Comparison of ENCODE assay signal across 8 cellular contexts in the genomic region with DNA sequence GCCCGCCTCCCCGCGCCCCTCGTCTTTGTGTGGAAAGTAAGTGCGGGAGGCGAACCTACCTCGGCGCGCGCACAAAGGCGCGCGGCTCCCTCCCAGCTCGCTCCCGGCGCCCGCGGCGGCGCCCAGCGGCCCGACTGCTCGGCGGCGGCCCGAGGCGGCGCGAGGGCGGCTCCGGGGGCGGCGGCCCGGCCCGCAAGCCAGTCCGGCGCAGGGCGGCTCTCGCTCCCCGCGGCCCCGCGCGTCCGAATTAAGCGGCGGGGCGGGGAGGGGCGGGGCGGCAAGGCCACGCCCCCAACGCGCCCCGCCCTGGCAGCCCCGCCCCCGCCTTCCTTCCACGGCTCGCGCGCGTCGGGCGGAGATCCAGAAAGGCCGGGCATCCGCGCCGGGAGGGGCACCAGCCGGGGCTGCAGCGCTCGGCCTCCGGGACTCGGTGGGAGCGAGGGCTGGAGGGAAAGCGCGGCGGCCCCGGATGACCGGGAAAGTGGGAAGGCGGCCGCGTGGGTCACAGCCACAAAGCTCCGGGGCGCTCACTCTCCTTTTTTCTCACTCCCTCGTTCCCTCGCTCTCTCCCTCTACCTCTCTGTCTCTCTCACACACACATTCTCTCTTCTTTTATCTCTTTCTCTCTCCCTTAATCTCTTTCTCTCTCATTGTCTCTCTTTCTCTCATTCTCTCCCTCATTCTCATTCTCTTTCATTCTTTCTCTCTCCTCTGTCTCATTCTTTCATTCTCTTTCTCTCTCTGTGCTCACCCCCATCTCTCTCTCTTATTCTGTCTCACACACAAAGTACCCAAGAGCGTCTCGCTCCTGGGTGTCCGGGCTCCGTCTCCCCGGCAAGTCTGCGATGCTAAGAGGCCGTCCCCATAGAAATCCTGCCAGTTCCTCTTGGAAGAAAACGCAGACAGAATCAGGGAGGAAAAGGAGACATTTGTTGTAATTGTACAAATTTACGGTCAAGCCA.
DNase-seq lines count a peak whose midpoint lies in the region; ATAC-seq and TF ChIP-seq lines count a peak whose summit lies in the region.

No MANE protein-coding gene starts in this region.

- peaks cover 8% of the 10 kb centered on the region; the same call in 1 of the 2 replicates for H3K36me3 Mint-ChIP-seq in WTC11
- peaks cover 40% of the 10 kb centered on the region for H3K36me3 Mint-ChIP-seq in central memory CD8-positive, alpha-beta T cell (ENCODE audit: insufficient read depth)

- no peak for TF ChIP-seq POLR2A in HCT116 (IDR thresholded peaks at IDR 0.05; ENCODE audit: borderline replicate concordance, extremely low read depth, insufficient read depth, insufficient read length)
- peak in 2 of 3 donors; percentile 55 to 67 for TF ChIP-seq POLR2A in spleen (IDR thresholded peaks at IDR 0.05)

- CTCF ChIA-PET in HCT116 (lab: Charles Lee) (no interaction called here), WTC11 (lab: Charles Lee) (no interaction called here)

- DNase-seq in GM12864 (ENCODE audit: low read depth) (no peak), HCT116 (ENCODE audit: low read depth, low spot score) (peak; percentile 18), NCI-H1092 treated with DMSO at 0.1 percent for 48 hours (lab: John Stamatoyannopoulos, UW) (peak; percentile 62), WTC11 (ENCODE audit: low spot score) (peak; percentile 53), islet precursor cell (peak; percentile 78), spleen (peak; percentile 95), DMS153 treated with DMSO at 0.1 percent for 48 hours (lab: John Stamatoyannopoulos, UW; ENCODE audit: unreplicated experiment) (no peak)
- peak in 1 of 2 donors; percentile 48 for DNase-seq in central memory CD8-positive, alpha-beta T cell (ENCODE audit: low spot score in 2 of 2)

- H3K9me2 ChIP-seq in HCT116 (ENCODE audit: insufficient read depth) = no peaks in the 10 kb centered on the region

- H4K20me1 ChIP-seq in HCT116 (ENCODE audit: insufficient read depth) = no peaks in the 10 kb centered on the region

- H3K9me3 ChIP-seq in HCT116 (ENCODE audit: control insufficient read depth in 1 of 2, insufficient read depth in 1 of 2, low read depth in 1 of 2, low read length in 2 of 2) (no peaks in the 10 kb centered on the region), spleen (no peaks in the 10 kb centered on the region)

- TF ChIP-seq CTCF in GM12864 (IDR thresholded peaks at IDR 0.05; ENCODE audit: low read depth, low read length, missing control alignments) (no peak), HCT116 (IDR thresholded peaks at IDR 0.05 in 2 of 3, conservative IDR thresholded peaks at IDR 0.05 in 1 of 3; ENCODE audit: borderline replicate concordance in 1 of 3, insufficient read depth in 1 of 3, low read depth in 2 of 3, low read length in 2 of 3) (no peak), WTC11 (IDR thresholded peaks at IDR 0.05) (no peak), spleen (IDR thresholded peaks at IDR 0.05 in 8 of 11, conservative IDR thresholded peaks at IDR 0.05 in 3 of 11) (no peak)

- TF ChIP-seq RAD21 in HCT116 (IDR thresholded peaks at IDR 0.05; ENCODE audit: low read depth) = no peak

- 1 to 4% (median 3%) methylated on average over 31 to 94 of the region's 94 CpGs for WGBS in spleen, 5 donors

- POLR2A ChIA-PET in HCT116 (lab: Charles Lee) = no interaction called here
- POLR2A ChIA-PET in WTC11 (lab: Charles Lee) = interaction anchor here (0.6 kb wide), 1 partner anchor 359 kb away, joined by 4 read pairs; no protein-coding TSS in a partner anchor

- H3K9ac ChIP-seq in HCT116 (ENCODE audit: low read length) = peak overlapping the region; percentile 48

- peaks cover 27 to 39% of the 10 kb centered on the region in 2 experiments for H3K4me1 ChIP-seq in HCT116 (ENCODE audit: control insufficient read depth in 1 of 2, insufficient read depth in 2 of 2, low read length in 2 of 2)
- H3K4me1 ChIP-seq in spleen = peaks cover 17 to 80% (median 63%) of the 10 kb centered on the region in 6 donors

- intact Hi-C loops in HCT116 (cut with micrococcal nuclease) (no loop called here), spleen (cut with DNase I; ENCODE audit: low total_unique reads) (no loop called here)

- ATAC-seq in HCT116 (peak; percentile 88), WTC11 (peak; percentile 82)
- ATAC-seq in central memory CD8-positive, alpha-beta T cell (replicated peaks; ENCODE audit: extremely low read depth, poor library complexity, severe bottlenecking) = peak; percentile 53

- H3K27me3 Mint-ChIP-seq in WTC11 (ENCODE audit: low read depth) = peaks cover 31% of the 10 kb centered on the region
- no peaks in the 10 kb centered on the region for H3K27me3 Mint-ChIP-seq in central memory CD8-positive, alpha-beta T cell

- peak overlapping the region; percentile 92 for H3K4me2 ChIP-seq in HCT116 (ENCODE audit: low read length)

- H3K4me3 ChIP-seq in GM12864 (ENCODE audit: low read depth, low read length) = peak overlapping the region; percentile 68
- H3K4me3 ChIP-seq in HCT116 (replicated peaks in 1 of 2; ENCODE audit: low read depth in 1 of 2, low read length in 2 of 2) = peak overlapping the region; percentile 60 to 67
- peak overlapping the region; percentile 31 to 84 (median 58) for H3K4me3 ChIP-seq in spleen

- H2AFZ ChIP-seq in HCT116 (ENCODE audit: low read depth, low read length, poor library complexity, severe bottlenecking) = peak overlapping the region; percentile 98

- H3K4me3 Mint-ChIP-seq in WTC11 = peak overlapping the region; percentile 94
- H3K4me3 Mint-ChIP-seq in central memory CD8-positive, alpha-beta T cell = peak overlapping the region; percentile 89

- peaks cover 24% of the 10 kb centered on the region for H3K4me1 Mint-ChIP-seq in WTC11
- peaks cover 60% of the 10 kb centered on the region for H3K4me1 Mint-ChIP-seq in central memory CD8-positive, alpha-beta T cell

- H3K9me3 Mint-ChIP-seq in WTC11 = no peaks in the 10 kb centered on the region
- H3K9me3 Mint-ChIP-seq in central memory CD8-positive, alpha-beta T cell = no peaks in the 10 kb centered on the region

- H3K79me2 ChIP-seq in HCT116 (ENCODE audit: insufficient read depth, low read length) = no peaks in the 10 kb centered on the region

- BruUV-seq in HCT116 (replicated peaks; lab: Mats Ljungman, UMichigan) = no TSS peak

- no peaks in the 10 kb centered on the region for H3K27me3 ChIP-seq in HCT116 (ENCODE audit: insufficient read depth, low read length)
- H3K27me3 ChIP-seq in spleen (replicated peaks in 1 of 7) = peaks cover 0 to 20% (median 0%) of the 10 kb centered on the region in 7 donors

- H3K27ac Mint-ChIP-seq in WTC11 = no peak overlapping the region
- H3K27ac Mint-ChIP-seq in central memory CD8-positive, alpha-beta T cell (ENCODE audit: low read depth) = peak overlapping the region; percentile 98

- H3K36me3 ChIP-seq in HCT116 (ENCODE audit: control insufficient read depth in 1 of 2, insufficient read depth in 2 of 2, low read length in 2 of 2) (no peaks in the 10 kb centered on the region), spleen (peaks cover 0 to 20% (median 0%) of the 10 kb centered on the region in 6 donors)

- H3K27ac ChIP-seq in HCT116 (ENCODE audit: low read depth, low read length) (no peak overlapping the region; the same call in 1 of the 2 replicates), spleen (peak overlapping the region in 7 of 8 donors; percentile 72 to 92 (median 83))

- RAD21 ChIA-PET in HCT116 (lab: Charles Lee; ENCODE audit: low non-redundant PET in 1 of 2, low total read pairs in 2 of 2, uncharacterized antibody in 2 of 2, unreplicated experiment in 2 of 2) = no interaction called here

TF ChIP-seq in HCT116, 20 proteins besides CTCF, POLR2A, EP300 and RAD21:
- TF ChIP-seq SRF (IDR thresholded peaks at IDR 0.05; ENCODE audit: low read depth) (no peak), SP1 (IDR thresholded peaks at IDR 0.05; ENCODE audit: low read depth) (peak; percentile 14; the same call in 1 of the 2 replicates), MAX (IDR thresholded peaks at IDR 0.05) (no peak), CBX3 (IDR thresholded peaks at IDR 0.05; ENCODE audit: low read depth) (no peak), EGR1 (IDR thresholded peaks at IDR 0.05; ENCODE audit: low read depth) (peak; percentile 54), ZFX (IDR thresholded peaks at IDR 0.05) (0 out of 2 replicates have a peak, but pooled peaks have one; percentile 7), EZH2 (IDR thresholded peaks at IDR 0.05) (no peak), POLR2AphosphoS5 (IDR thresholded peaks at IDR 0.05; ENCODE audit: low read depth, low read length) (peak; percentile 67)
- TF ChIP-seq, protein P1, sequence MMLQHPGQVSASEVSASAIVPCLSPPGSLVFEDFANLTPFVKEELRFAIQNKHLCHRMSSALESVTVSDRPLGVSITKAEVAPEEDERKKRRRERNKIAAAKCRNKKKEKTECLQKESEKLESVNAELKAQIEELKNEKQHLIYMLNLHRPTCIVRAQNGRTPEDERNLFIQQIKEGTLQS (IDR thresholded peaks at IDR 0.05) = no peak

TF ChIP-seq in WTC11, 78 proteins besides CTCF, POLR2A, EP300 and RAD21 (continues in another document):
- TF ChIP-seq SP1 (CRISPR knock-in tag; conservative IDR thresholded peaks at IDR 0.05) (peak; percentile 54; the same call in 1 of the 2 replicates), RELA (CRISPR knock-in tag; IDR thresholded peaks at IDR 0.05; ENCODE audit: borderline replicate concordance) (no peak), MLX (CRISPR knock-in tag; IDR thresholded peaks at IDR 0.05) (no peak), IRF2 (CRISPR knock-in tag; IDR thresholded peaks at IDR 0.05; ENCODE audit: borderline replicate concordance, low read depth) (no peak)
- TF ChIP-seq, protein P2, sequence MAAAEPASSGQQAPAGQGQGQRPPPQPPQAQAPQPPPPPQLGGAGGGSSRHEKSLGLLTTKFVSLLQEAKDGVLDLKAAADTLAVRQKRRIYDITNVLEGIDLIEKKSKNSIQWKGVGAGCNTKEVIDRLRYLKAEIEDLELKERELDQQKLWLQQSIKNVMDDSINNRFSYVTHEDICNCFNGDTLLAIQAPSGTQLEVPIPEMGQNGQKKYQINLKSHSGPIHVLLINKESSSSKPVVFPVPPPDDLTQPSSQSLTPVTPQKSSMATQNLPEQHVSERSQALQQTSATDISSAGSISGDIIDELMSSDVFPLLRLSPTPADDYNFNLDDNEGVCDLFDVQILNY (CRISPR knock-in tag; IDR thresholded peaks at IDR 0.05) = no peak

Comparison
In these comparisons a context has a peak if more than half of its experiments do, and no peak if none do; other contexts are left out.
1. DNase-seq: peak in HCT116 (single experiment), NCI-H1092 treated with DMSO at 0.1 percent for 48 hours (single experiment), WTC11 (single experiment), islet precursor cell (single experiment) and spleen (single experiment); none in GM12864 (single experiment) and DMS153 treated with DMSO at 0.1 percent for 48 hours (single experiment).
2. Peak in every context shown above with its lines, with median percentiles within 50 percentile points of each other: H3K4me3 ChIP-seq and ATAC-seq.